ENCODE assay signal across 9 cellular contexts in genomic region chr12:58443273-58443980, GRCh38.
DNase-seq lines count a peak whose midpoint lies in the region; ATAC-seq, FAIRE-seq and TF ChIP-seq lines count a peak whose summit lies in the region.
"Had no signal": no experiment of that assay in that cellular context is flagged by ENCODE, and none has a peak within 500 bp of the region (broad histone marks: within the 10 kb centered on the region; RNA-seq: fewer than 3 reads in every experiment).

No MANE protein-coding gene starts in this region.

- no peaks in the 10 kb centered on the region for H3K9me3 Mint-ChIP-seq in astrocyte (ENCODE audit: unreplicated experiment)
- peaks cover 0 to 5% (median 2%) of the 10 kb centered on the region in 5 donors for H3K9me3 Mint-ChIP-seq in CD8-positive, alpha-beta memory T cell

- H3K4ac ChIP-seq in mesenchymal stem cell (ENCODE audit: low read depth in 1 of 2, low read length in 2 of 2), result peak overlapping the region; percentile 24 to 51

- DNase-seq in D341Med (ENCODE audit: low spot score), result peak; percentile 63
- DNase-seq in astrocyte (ENCODE audit: low read depth), result no peak
- DNase-seq in mesenchymal stem cell, result peak; percentile 37
- DNase-seq in cerebellar nuclear complex (lab: John Stamatoyannopoulos, UW), result no peak
- no peak for DNase-seq in CD8-positive, alpha-beta memory T cell
- no peak for DNase-seq in amygdala (lab: John Stamatoyannopoulos, UW)

- POLR2A ChIA-PET in CD8-positive, alpha-beta memory T cell (lab: Charles Lee), result no interaction called here

- no peak overlapping the region for H3K4me2 ChIP-seq in astrocyte (ENCODE audit: low read length)
- H3K4me2 ChIP-seq in mesenchymal stem cell (ENCODE audit: low read length, poor library complexity, severe bottlenecking), result no peak overlapping the region

- H3K79me1 ChIP-seq in mesenchymal stem cell (replicated peaks; ENCODE audit: low read length, poor library complexity, severe bottlenecking), result no peaks in the 10 kb centered on the region

- no peak overlapping the region for H2BK5ac ChIP-seq in mesenchymal stem cell (ENCODE audit: low read depth, low read length, poor library complexity, severe bottlenecking)

- H2BK120ac ChIP-seq in mesenchymal stem cell (ENCODE audit: low read depth, low read length), result no peak overlapping the region

- H3K14ac ChIP-seq in mesenchymal stem cell (ENCODE audit: low read length in 2 of 2), result no peak overlapping the region

- H3K4me3 ChIP-seq in astrocyte (ENCODE audit: insufficient read depth, low read depth, low read length), result no peak overlapping the region
- H3K4me3 ChIP-seq in mesenchymal stem cell (ENCODE audit: insufficient read depth in 1 of 2, low read depth in 1 of 2, low read length in 2 of 2), result no peak overlapping the region
- no peak overlapping the region for H3K4me3 ChIP-seq in CD8-positive, alpha-beta memory T cell (ENCODE audit: low read length)
- H3K4me3 ChIP-seq: K562 had no signal

- no peak overlapping the region for H3K27ac Mint-ChIP-seq in astrocyte (ENCODE audit: unreplicated experiment)
- no peak overlapping the region for H3K27ac Mint-ChIP-seq in CD8-positive, alpha-beta memory T cell

- H4K91ac ChIP-seq in mesenchymal stem cell (ENCODE audit: low read length), result no peak overlapping the region

- FAIRE-seq in astrocyte (lab: Jason Lieb, UNC), result peak; percentile 49
- FAIRE-seq: K562 had no signal

- peak; percentile 86 for ATAC-seq in GM19328 (IDR thresholded peaks at IDR 0.05; ENCODE audit: unreplicated experiment)
- ATAC-seq in HG03469 (IDR thresholded peaks at IDR 0.05; ENCODE audit: unreplicated experiment), result peak; percentile 68
- ATAC-seq: K562 had no signal

- no peak overlapping the region for H2BK15ac ChIP-seq in mesenchymal stem cell (ENCODE audit: low read depth, poor library complexity, severe bottlenecking)

- no peak overlapping the region for H3K9ac ChIP-seq in astrocyte (ENCODE audit: low read length)
- no peak overlapping the region for H3K9ac ChIP-seq in mesenchymal stem cell (ENCODE audit: low read length)

- no peak overlapping the region for H2AK5ac ChIP-seq in mesenchymal stem cell (ENCODE audit: low read length, severe bottlenecking)

- H3K9me3 ChIP-seq in astrocyte (ENCODE audit: insufficient read depth, low read depth, low read length) (no peaks in the 10 kb centered on the region), mesenchymal stem cell (ENCODE audit: control insufficient read depth, low read length) (no peaks in the 10 kb centered on the region)
- H3K9me3 ChIP-seq in CD8-positive, alpha-beta memory T cell (ENCODE audit: low read length), result no peaks in the 10 kb centered on the region

- H3K36me3 ChIP-seq in astrocyte (ENCODE audit: insufficient read depth, low read length) (no peaks in the 10 kb centered on the region), mesenchymal stem cell (ENCODE audit: control insufficient read depth in 1 of 2, insufficient read depth in 2 of 2, low read depth in 1 of 2, low read length in 2 of 2) (no peaks in the 10 kb centered on the region)
- no peaks in the 10 kb centered on the region for H3K36me3 ChIP-seq in CD8-positive, alpha-beta memory T cell (ENCODE audit: insufficient read depth, low read length)

- no peaks in the 10 kb centered on the region for H3K79me2 ChIP-seq in astrocyte (ENCODE audit: insufficient read depth, low read length)

- H3K23ac ChIP-seq in mesenchymal stem cell (ENCODE audit: low read length in 2 of 2), result no peak overlapping the region

- no peak overlapping the region for H4K8ac ChIP-seq in mesenchymal stem cell (ENCODE audit: low read length)

- peak overlapping the region in 1 of 2 experiments; percentile 50 for H3K18ac ChIP-seq in mesenchymal stem cell (ENCODE audit: low read depth in 1 of 2, low read length in 2 of 2)

- H3K4me1 ChIP-seq in astrocyte (ENCODE audit: insufficient read depth, low read length), result peaks cover 5% of the 10 kb centered on the region
- no peaks in the 10 kb centered on the region for H3K4me1 ChIP-seq in mesenchymal stem cell (ENCODE audit: control insufficient read depth, insufficient read depth, low read depth, low read length)
- H3K4me1 ChIP-seq in CD8-positive, alpha-beta memory T cell (ENCODE audit: insufficient read depth, low read length), result no peaks in the 10 kb centered on the region

- H2AFZ ChIP-seq in astrocyte (ENCODE audit: low read depth, low read length) (no peak overlapping the region), mesenchymal stem cell (ENCODE audit: low read depth, low read length) (no peak overlapping the region)

- no peak overlapping the region for H3K4me3 Mint-ChIP-seq in astrocyte (ENCODE audit: unreplicated experiment)
- H3K4me3 Mint-ChIP-seq in CD8-positive, alpha-beta memory T cell, result no peak overlapping the region

- H3K27ac ChIP-seq in astrocyte (ENCODE audit: low read depth, low read length) (no peak overlapping the region), mesenchymal stem cell (ENCODE audit: low read length, poor library complexity, severe bottlenecking) (no peak overlapping the region)
- H3K27ac ChIP-seq in CD8-positive, alpha-beta memory T cell (ENCODE audit: low read depth, low read length), result no peak overlapping the region

- no peaks in the 10 kb centered on the region for H4K20me1 ChIP-seq in astrocyte (ENCODE audit: insufficient read depth, low read length)

- H2BK12ac ChIP-seq in mesenchymal stem cell (ENCODE audit: low read length in 2 of 2), result peak overlapping the region in 1 of 2 experiments; percentile 39

- CTCF ChIA-PET in CD8-positive, alpha-beta memory T cell (lab: Charles Lee), result no interaction called here

- H3K4me1 Mint-ChIP-seq in astrocyte (ENCODE audit: low read depth, unreplicated experiment), result peaks cover 9% of the 10 kb centered on the region
- H3K4me1 Mint-ChIP-seq in CD8-positive, alpha-beta memory T cell, result no peaks in the 10 kb centered on the region

- peak; percentile 32 for TF ChIP-seq CTCF in astrocyte (IDR thresholded peaks at IDR 0.05; ENCODE audit: insufficient read depth, low read depth, low read length)

- H3K27me3 ChIP-seq in astrocyte (ENCODE audit: insufficient read depth, low read length) (no peaks in the 10 kb centered on the region), mesenchymal stem cell (ENCODE audit: control insufficient read depth in 1 of 2, insufficient read depth in 1 of 2, low read length in 2 of 2) (no peaks in the 10 kb centered on the region)
- H3K27me3 ChIP-seq in CD8-positive, alpha-beta memory T cell (ENCODE audit: insufficient read depth, low read length, poor library complexity, severe bottlenecking), result no peaks in the 10 kb centered on the region

- H3K27me3 Mint-ChIP-seq in astrocyte (ENCODE audit: low read depth, unreplicated experiment), result no peaks in the 10 kb centered on the region
- peaks cover 0 to 3% of the 10 kb centered on the region in 2 donors for H3K27me3 Mint-ChIP-seq in CD8-positive, alpha-beta memory T cell

- H3K36me3 Mint-ChIP-seq in astrocyte (ENCODE audit: low read depth, unreplicated experiment), result no peaks in the 10 kb centered on the region
- H3K36me3 Mint-ChIP-seq in CD8-positive, alpha-beta memory T cell, result no peaks in the 10 kb centered on the region

Comparison
In these comparisons a context has a peak if more than half of its experiments do, and no peak if none do; other contexts are left out.
1. DNase-seq: peak in D341Med (single experiment) and mesenchymal stem cell (single experiment); none in astrocyte (single experiment), cerebellar nuclear complex (0 of 2), CD8-positive, alpha-beta memory T cell (0 of 5) and amygdala (0 of 56).